ENCODE assay signal across 1 cellular context in genomic region chr1:27979859-27980201, GRCh38.
TF ChIP-seq lines count a peak whose summit lies in the region.

No MANE protein-coding gene starts in this region.

TF ChIP-seq in K562, 482 proteins besides CTCF, POLR2A, EP300 and RAD21:
- no peak for TF ChIP-seq CBFA2T3 (IDR thresholded peaks at IDR 0.05)
- no peak for TF ChIP-seq CREBBP (IDR thresholded peaks at IDR 0.05; ENCODE audit: low read depth, low read length)
- no peak for TF ChIP-seq ZNF668 (CRISPR knock-in tag; IDR thresholded peaks at IDR 0.05)
- 0 out of 2 replicates have a peak, but pooled peaks have one; percentile 1 for TF ChIP-seq ZNF175 (CRISPR knock-in tag; IDR thresholded peaks at IDR 0.05; ENCODE audit: low read depth)
- no peak for TF ChIP-seq ATF6 (CRISPR knock-in tag; IDR thresholded peaks at IDR 0.05)
- no peak for TF ChIP-seq JUND (IDR thresholded peaks at IDR 0.05; ENCODE audit: borderline replicate concordance, low read depth, low read length)
- peak; percentile 0; the same call in 1 of the 3 replicates for TF ChIP-seq JUND (tag; IDR thresholded peaks at IDR 0.05; ENCODE audit: borderline replicate concordance, low read depth, low read length)
- TF ChIP-seq MCM5 (IDR thresholded peaks at IDR 0.05; ENCODE audit: low read depth) = no peak
- TF ChIP-seq SNAPC5 (CRISPR knock-in tag; IDR thresholded peaks at IDR 0.05) = no peak
- peak; percentile 2; the same call in 1 of the 2 replicates for TF ChIP-seq VEZF1 (CRISPR knock-in tag; IDR thresholded peaks at IDR 0.05)
